ENCODE assay signal across 19 cellular contexts in genomic region chr19:31518216-31518615, GRCh38.
"Had no signal": no experiment of that assay in that cellular context is flagged by ENCODE, and none has a peak within 500 bp of the region (broad histone marks: within the 10 kb centered on the region; RNA-seq: fewer than 3 reads in every experiment).

No MANE protein-coding gene starts in this region.

- H3K27ac ChIP-seq: adrenal gland, ascending aorta, gastroesophageal sphincter, neural progenitor cell, prostate gland had no signal

- H3K4me2 ChIP-seq: neural progenitor cell had no signal

- H3K9me3 ChIP-seq: ascending aorta, prostate gland, transverse colon had no signal

- FAIRE-seq: colon, islet of Langerhans, TTC549 had no signal

- H3K4me1 ChIP-seq: adrenal gland, ascending aorta, gastroesophageal sphincter, neural progenitor cell, prostate gland, transverse colon had no signal

- H3K36me3 ChIP-seq: adrenal gland, ascending aorta, gastroesophageal sphincter, neural progenitor cell, prostate gland, transverse colon had no signal

- DNase-seq: activated CD4-positive, alpha-beta T cell treated with anti-CD3 and anti-CD28 coated beads for 1 hour; activated CD4-positive, alpha-beta T cell treated with anti-CD3 and anti-CD28 coated beads, Interleukin-2, amount 50 U/mL, for 1 hour; activated CD8-positive, alpha-beta T cell treated with anti-CD3 and anti-CD28 coated beads, Interleukin-2, amount 10 ng/mL, durations not matched to agents 7 days and 5 days; adrenal gland; left ventricle myocardium superior; mammary epithelial cell; naive B cell; stimulated activated CD4-positive, alpha-beta T cell treated with anti-CD3 and anti-CD28 coated beads, Interleukin-1b, Interleukin-23, amount 100 ng/mL, for 48 hours; T-helper 1 cell had no signal

- H2AFZ ChIP-seq: neural progenitor cell had no signal

- H3K27me3 ChIP-seq: adrenal gland, ascending aorta, neural progenitor cell, transverse colon had no signal

- ATAC-seq: activated CD8-positive, alpha-beta T cell treated with anti-CD3 and anti-CD28 coated beads, Interleukin-2, amount 10 ng/mL, durations not matched to agents 7 days and 5 days; activated T-helper 17 cell treated with anti-CD3 and anti-CD28 coated beads, Interleukin-2, amount 50 U/mL, for 72 hours; gastroesophageal sphincter; left ventricle myocardium superior; stimulated activated effector memory CD8-positive, alpha-beta T cell treated with anti-CD3 and anti-CD28 coated beads, Interleukin-12 subunit alpha, Interleukin-12 subunit beta, amount 100 ng/mL, for 72 hours had no signal

- H3K4me3 ChIP-seq: adrenal gland, ascending aorta, gastroesophageal sphincter, neural progenitor cell, prostate gland, transverse colon had no signal

- H3K9ac ChIP-seq: neural progenitor cell had no signal
